28 cellular contexts compared by ENCODE assay signal in genomic region chr12:97630875-97631274, GRCh38.
A peak's percentile ranks its signal among the peaks of the same experiment; 100 is the strongest.
DNase-seq lines count a peak whose midpoint lies in the region; ATAC-seq, FAIRE-seq and TF ChIP-seq lines count a peak whose summit lies in the region.
"Had no signal": no experiment of that assay in that cellular context is flagged by ENCODE, and none has a peak within 500 bp of the region (broad histone marks: within the 10 kb centered on the region; RNA-seq: fewer than 3 reads in every experiment).

No MANE protein-coding gene starts in this region.

- H2AFZ ChIP-seq in astrocyte (ENCODE audit: low read depth, low read length) = no peak overlapping the region

- H3K4me2 ChIP-seq in astrocyte (ENCODE audit: low read length) = no peak overlapping the region
- H3K4me2 ChIP-seq: BLaER1 had no signal

- no peaks in the 10 kb centered on the region for H3K9me3 ChIP-seq in astrocyte (ENCODE audit: insufficient read depth, low read depth, low read length)
- H3K9me3 ChIP-seq: BE2C, BLaER1 had no signal

- no peaks in the 10 kb centered on the region for H3K36me3 Mint-ChIP-seq in astrocyte (ENCODE audit: low read depth, unreplicated experiment)
- H3K36me3 Mint-ChIP-seq: CD14-positive monocyte; CD4-positive, alpha-beta memory T cell; CD4-positive, CD25-positive, alpha-beta regulatory T cell; CD8-positive, alpha-beta memory T cell had no signal

- no peak for ATAC-seq in HG03457 (IDR thresholded peaks at IDR 0.05; ENCODE audit: unreplicated experiment)
- ATAC-seq: GM12878 had no signal

- peaks cover 2% of the 10 kb centered on the region for H3K27me3 ChIP-seq in astrocyte (ENCODE audit: insufficient read depth, low read length)
- H3K27me3 ChIP-seq: BE2C, BLaER1 had no signal

- no peaks in the 10 kb centered on the region for H4K20me1 ChIP-seq in astrocyte (ENCODE audit: insufficient read depth, low read length)
- H4K20me1 ChIP-seq: BLaER1 had no signal

- H3K27ac Mint-ChIP-seq in astrocyte (ENCODE audit: unreplicated experiment) = peak overlapping the region; percentile 84
- H3K27ac Mint-ChIP-seq: CD14-positive monocyte; CD4-positive, alpha-beta memory T cell; CD4-positive, CD25-positive, alpha-beta regulatory T cell; CD8-positive, alpha-beta memory T cell had no signal

- H3K27ac ChIP-seq in astrocyte (ENCODE audit: low read depth, low read length) = no peak overlapping the region
- H3K27ac ChIP-seq: BLaER1 had no signal

- no peaks in the 10 kb centered on the region for H3K36me3 ChIP-seq in astrocyte (ENCODE audit: insufficient read depth, low read length)
- H3K36me3 ChIP-seq: BE2C, BLaER1 had no signal

- no peak overlapping the region for H3K9ac ChIP-seq in astrocyte (ENCODE audit: low read length)
- H3K9ac ChIP-seq: BLaER1 had no signal

- peaks cover 12% of the 10 kb centered on the region for H3K4me1 ChIP-seq in astrocyte (ENCODE audit: insufficient read depth, low read length)
- H3K4me1 ChIP-seq: BE2C had no signal

- H3K79me2 ChIP-seq in astrocyte (ENCODE audit: insufficient read depth, low read length) = no peaks in the 10 kb centered on the region

- H3K27me3 Mint-ChIP-seq in astrocyte (ENCODE audit: low read depth, unreplicated experiment) = peaks cover 2% of the 10 kb centered on the region
- H3K27me3 Mint-ChIP-seq: CD4-positive, alpha-beta memory T cell; CD4-positive, CD25-positive, alpha-beta regulatory T cell; CD8-positive, alpha-beta memory T cell had no signal

- no peak for TF ChIP-seq CTCF in astrocyte (IDR thresholded peaks at IDR 0.05; ENCODE audit: insufficient read depth, low read depth, low read length)

- peaks cover 6% of the 10 kb centered on the region for H3K9me3 Mint-ChIP-seq in astrocyte (ENCODE audit: unreplicated experiment)
- H3K9me3 Mint-ChIP-seq: CD8-positive, alpha-beta memory T cell had no signal

- FAIRE-seq in astrocyte (lab: Jason Lieb, UNC) = no peak
- FAIRE-seq: A204.1, GM12878, GM12892, GM18507 had no signal

- DNase-seq in astrocyte (ENCODE audit: low read depth) (peak; percentile 78), astrocyte of the hippocampus (ENCODE audit: low read depth, low spot score) (peak; percentile 77), iris pigment epithelial cell (ENCODE audit: low read depth) (peak; percentile 14), NCI-H748 (lab: John Stamatoyannopoulos, UW; ENCODE audit: unreplicated experiment) (no peak), retina (no peak), NCI-H524 treated with DMSO at 0.1 percent for 48 hours (lab: John Stamatoyannopoulos, UW) (no peak)
- DNase-seq: 8988T; ACHN; BE2C; C1 segment of cervical spinal cord; CD4-positive, alpha-beta memory T cell; CD4-positive, CD25-positive, alpha-beta regulatory T cell; CD8-positive, alpha-beta memory T cell; COR-L47; DMS 273 treated with DMSO at 0.1 percent for 48 hours; DMS153; DMS53; DMS79; DND-41; EL; GDM1 had no signal

- H3K4me3 Mint-ChIP-seq in astrocyte (ENCODE audit: unreplicated experiment) = no peak overlapping the region
- H3K4me3 Mint-ChIP-seq: CD14-positive monocyte; CD4-positive, alpha-beta memory T cell; CD4-positive, CD25-positive, alpha-beta regulatory T cell; CD8-positive, alpha-beta memory T cell had no signal

- peaks cover 32% of the 10 kb centered on the region for H3K4me1 Mint-ChIP-seq in astrocyte (ENCODE audit: low read depth, unreplicated experiment)
- H3K4me1 Mint-ChIP-seq: CD14-positive monocyte; CD4-positive, alpha-beta memory T cell; CD4-positive, CD25-positive, alpha-beta regulatory T cell; CD8-positive, alpha-beta memory T cell had no signal

- H3K4me3 ChIP-seq in astrocyte (ENCODE audit: insufficient read depth, low read depth, low read length) = no peak overlapping the region
- H3K4me3 ChIP-seq: BLaER1, GM12878 had no signal

Comparison
In these comparisons a context has a peak if more than half of its experiments do, and no peak if none do; other contexts are left out.
1. DNase-seq: peak in astrocyte (single experiment), astrocyte of the hippocampus (single experiment) and iris pigment epithelial cell (single experiment); none in NCI-H748 (single experiment), retina (single experiment) and NCI-H524 treated with DMSO at 0.1 percent for 48 hours (single experiment).